24 cellular contexts compared by ENCODE assay signal in the genomic region with DNA sequence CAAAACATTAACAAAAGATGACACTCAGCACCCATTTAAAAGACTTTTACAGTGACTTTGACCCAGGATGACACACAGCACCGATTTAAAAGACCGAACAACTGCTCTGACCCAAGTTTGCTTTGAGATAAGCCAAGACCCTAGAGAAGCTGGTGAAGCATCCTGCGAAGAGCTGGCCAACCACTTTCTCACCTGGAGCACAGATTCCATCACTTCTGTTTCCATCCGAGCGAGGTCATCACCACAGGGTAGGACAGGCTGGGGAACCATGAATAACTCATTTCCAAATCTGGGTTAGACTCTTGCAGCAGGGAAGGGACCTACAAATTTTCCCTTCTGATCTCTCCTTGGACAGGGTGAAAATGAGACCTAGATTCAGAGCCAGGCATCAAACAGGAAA.
"Had no signal": no experiment of that assay in that cellular context is flagged by ENCODE, and none has a peak within 500 bp of the region (broad histone marks: within the 10 kb centered on the region; RNA-seq: fewer than 3 reads in every experiment).

No MANE protein-coding gene starts in this region.

- H3K4me1 Mint-ChIP-seq: activated CD4-positive, alpha-beta T cell treated with anti-CD3 and anti-CD28 coated beads, Interleukin-2, amount 10 ng/mL, durations not matched to agents 24 days and 14 days; activated naive CD8-positive, alpha-beta T cell treated with anti-CD3 and anti-CD28 coated beads, Interleukin-2, amount 10 ng/mL, durations not matched to agents 7 days and 5 days; memory B cell; naive thymus-derived CD8-positive, alpha-beta T cell; stimulated activated effector memory CD8-positive, alpha-beta T cell treated with anti-CD3 and anti-CD28 coated beads, Interleukin-12 subunit alpha, Interleukin-12 subunit beta, amount 100 ng/mL, for 72 hours; stimulated activated naive CD8-positive, alpha-beta T cell treated with anti-CD3 and anti-CD28 coated beads, Interleukin-15, amount 100 ng/mL, for 72 hours; T-cell had no signal

- H3K4me1 ChIP-seq: body of pancreas, prostate gland had no signal

- H3K27ac Mint-ChIP-seq: activated CD4-positive, alpha-beta memory T cell treated with anti-CD3 and anti-CD28 coated beads, Interleukin-2, amount 10 ng/mL, durations not matched to agents 7 days and 5 days; activated CD4-positive, alpha-beta T cell treated with anti-CD3 and anti-CD28 coated beads, Interleukin-2, amount 10 ng/mL, durations not matched to agents 24 days and 14 days; activated naive CD4-positive, alpha-beta T cell treated with anti-CD3 and anti-CD28 coated beads for 36 hours; activated naive CD8-positive, alpha-beta T cell treated with anti-CD3 and anti-CD28 coated beads, Interleukin-2, amount 10 ng/mL, durations not matched to agents 7 days and 5 days; activated T-cell treated with anti-CD3 and anti-CD28 coated beads, Interleukin-2, amount 50 U/mL, for 72 hours; memory B cell; naive thymus-derived CD8-positive, alpha-beta T cell; stimulated activated effector memory CD8-positive, alpha-beta T cell treated with anti-CD3 and anti-CD28 coated beads, Interleukin-12 subunit alpha, Interleukin-12 subunit beta, amount 100 ng/mL, for 72 hours; stimulated activated naive CD8-positive, alpha-beta T cell treated with anti-CD3 and anti-CD28 coated beads, Interleukin-15, amount 100 ng/mL, for 72 hours; T-cell; T-helper 2 cell treated with Interferon-gamma antibody and Interleukin-4, amounts not matched to agents 5 μg/mL and 100 μg/mL, for 36 hours; type B pancreatic cell had no signal

- H3K27me3 ChIP-seq: body of pancreas had no signal

- H3K9me3 ChIP-seq: body of pancreas, mucosa of descending colon, prostate gland had no signal

- ATAC-seq: activated CD4-positive, CD25-positive, alpha-beta regulatory T cell treated with anti-CD3 and anti-CD28 coated beads, Interleukin-2, amount 50 U/mL, for 24 hours; activated T-cell treated with anti-CD3 and anti-CD28 coated beads, Interleukin-2, amount 50 U/mL, for 72 hours; body of pancreas; mucosa of descending colon; naive thymus-derived CD8-positive, alpha-beta T cell; stimulated activated effector memory CD8-positive, alpha-beta T cell treated with anti-CD3 and anti-CD28 coated beads, Interleukin-12 subunit alpha, Interleukin-12 subunit beta, amount 100 ng/mL, for 72 hours; stimulated activated naive CD8-positive, alpha-beta T cell treated with anti-CD3 and anti-CD28 coated beads, Interleukin-15, amount 100 ng/mL, for 72 hours; T-cell had no signal

- H3K4me3 Mint-ChIP-seq: activated CD4-positive, alpha-beta memory T cell treated with anti-CD3 and anti-CD28 coated beads, Interleukin-2, amount 10 ng/mL, durations not matched to agents 7 days and 5 days; activated CD4-positive, alpha-beta T cell treated with anti-CD3 and anti-CD28 coated beads, Interleukin-2, amount 10 ng/mL, durations not matched to agents 24 days and 14 days; activated naive CD4-positive, alpha-beta T cell treated with anti-CD3 and anti-CD28 coated beads for 36 hours; activated naive CD8-positive, alpha-beta T cell treated with anti-CD3 and anti-CD28 coated beads, Interleukin-2, amount 10 ng/mL, durations not matched to agents 7 days and 5 days; activated T-cell treated with anti-CD3 and anti-CD28 coated beads, Interleukin-2, amount 50 U/mL, for 72 hours; memory B cell; naive thymus-derived CD8-positive, alpha-beta T cell; stimulated activated effector memory CD8-positive, alpha-beta T cell treated with anti-CD3 and anti-CD28 coated beads, Interleukin-12 subunit alpha, Interleukin-12 subunit beta, amount 100 ng/mL, for 72 hours; stimulated activated naive CD8-positive, alpha-beta T cell treated with anti-CD3 and anti-CD28 coated beads, Interleukin-15, amount 100 ng/mL, for 72 hours; T-cell; T-helper 2 cell treated with Interferon-gamma antibody and Interleukin-4, amounts not matched to agents 5 μg/mL and 100 μg/mL, for 36 hours; type B pancreatic cell had no signal

- H3K36me3 ChIP-seq: prostate gland had no signal

- H3K9me3 Mint-ChIP-seq: activated CD4-positive, alpha-beta memory T cell treated with anti-CD3 and anti-CD28 coated beads, Interleukin-2, amount 10 ng/mL, durations not matched to agents 7 days and 5 days; activated CD4-positive, alpha-beta T cell treated with anti-CD3 and anti-CD28 coated beads, Interleukin-2, amount 10 ng/mL, durations not matched to agents 24 days and 14 days; activated naive CD4-positive, alpha-beta T cell treated with anti-CD3 and anti-CD28 coated beads for 36 hours; activated naive CD8-positive, alpha-beta T cell treated with anti-CD3 and anti-CD28 coated beads, Interleukin-2, amount 10 ng/mL, durations not matched to agents 7 days and 5 days; activated T-cell treated with anti-CD3 and anti-CD28 coated beads, Interleukin-2, amount 50 U/mL, for 72 hours; stimulated activated effector memory CD8-positive, alpha-beta T cell treated with anti-CD3 and anti-CD28 coated beads, Interleukin-12 subunit alpha, Interleukin-12 subunit beta, amount 100 ng/mL, for 72 hours; stimulated activated naive CD8-positive, alpha-beta T cell treated with anti-CD3 and anti-CD28 coated beads, Interleukin-15, amount 100 ng/mL, for 72 hours; T-cell; T-helper 2 cell treated with Interferon-gamma antibody and Interleukin-4, amounts not matched to agents 5 μg/mL and 100 μg/mL, for 36 hours had no signal

- DNase-seq: activated CD4-positive, alpha-beta memory T cell treated with anti-CD3 and anti-CD28 coated beads, Interleukin-2, amount 10 ng/mL, durations not matched to agents 7 days and 5 days; activated CD4-positive, alpha-beta T cell treated with anti-CD3 and anti-CD28 coated beads, Interleukin-2, amount 10 ng/mL, durations not matched to agents 24 days and 14 days; activated effector memory CD4-positive, alpha-beta T cell treated with Interleukin-2 at 50 U/mL for 16 hours; activated naive CD4-positive, alpha-beta T cell treated with anti-CD3 and anti-CD28 coated beads for 36 hours; activated naive CD8-positive, alpha-beta T cell treated with anti-CD3 and anti-CD28 coated beads, Interleukin-2, amount 10 ng/mL, durations not matched to agents 7 days and 5 days; activated T-cell treated with anti-CD3 and anti-CD28 coated beads, Interleukin-2, amount 50 U/mL, for 72 hours; amygdala; body of pancreas; caudate nucleus; dermis blood vessel endothelial cell; effector CD8-positive, alpha-beta T cell; hippocampal formation; mucosa of descending colon; naive thymus-derived CD8-positive, alpha-beta T cell; stimulated activated CD4-positive, alpha-beta T cell treated with anti-CD3 and anti-CD28 coated beads, Interleukin-1b, Interleukin-23, amount 100 ng/mL, for 48 hours; stimulated activated naive CD8-positive, alpha-beta T cell treated with anti-CD3 and anti-CD28 coated beads, Interleukin-15, amount 100 ng/mL, for 72 hours; T-cell had no signal

- H3K27ac ChIP-seq: body of pancreas, prostate gland, VCaP had no signal

- H3K36me3 Mint-ChIP-seq: activated naive CD8-positive, alpha-beta T cell treated with anti-CD3 and anti-CD28 coated beads, Interleukin-2, amount 10 ng/mL, durations not matched to agents 7 days and 5 days; memory B cell; stimulated activated effector memory CD8-positive, alpha-beta T cell treated with anti-CD3 and anti-CD28 coated beads, Interleukin-12 subunit alpha, Interleukin-12 subunit beta, amount 100 ng/mL, for 72 hours; T-cell had no signal

- H3K4me3 ChIP-seq: body of pancreas, mucosa of descending colon, prostate gland had no signal
